ENCODE assay signal across 8 cellular contexts in genomic region chr7:96321670-96322372, GRCh38. TPM values are rescaled to one million over a fixed set of nuclear protein-coding genes. Genes with fewer than 3 reads are reported as not detected.
A peak's percentile ranks its signal among the peaks of the same experiment; 100 is the strongest.
DNase-seq lines count a peak whose midpoint lies in the region; ATAC-seq and TF ChIP-seq lines count a peak whose summit lies in the region.

TSS of gene SLC25A13 (minus strand) at chr7:96322098. CDS start at chr7:96321956, 142 bp downstream.

- peaks cover 19 to 44% (median 30%) of the 10 kb centered on the region in 4 donors for H3K4me1 ChIP-seq in stomach

- whole genome bisulfite sequencing in stomach, 5 donors = 0 to 1% (median 0%) methylated on average over 13 to 66 of the region's 66 CpGs

- H3K27ac ChIP-seq in stomach = peak within 1 kb of the TSS; percentile 97 to 99 (median 98)

- TF ChIP-seq EP300 in Ishikawa (IDR thresholded peaks at IDR 0.05; ENCODE audit: borderline replicate concordance) = peak; percentile 43
- TF ChIP-seq EP300 in stomach (IDR thresholded peaks at IDR 0.05) = no peak

- no peaks in the 10 kb centered on the region for H3K36me3 ChIP-seq in stomach

- H3K9me3 ChIP-seq in stomach = no peaks in the 10 kb centered on the region

- H3K27me3 Mint-ChIP-seq in activated T-helper 2 cell treated with anti-CD3 and anti-CD28 coated beads, Interferon-gamma antibody, Interleukin-2, Interleukin-4, amounts not matched to agents 10 μg/mL and 5 μg/mL and 100 μg/mL, durations not matched to agents 14 hours and 24 hours and 36 hours (ENCODE audit: low read depth) = no peaks in the 10 kb centered on the region
- H3K27me3 Mint-ChIP-seq in nephron (ENCODE audit: low read depth) = peaks cover 4% of the 10 kb centered on the region

- no peak for TF ChIP-seq CTCF in fibroblast of pulmonary artery (IDR thresholded peaks at IDR 0.05; ENCODE audit: low read length, missing control alignments)
- TF ChIP-seq CTCF in nephron (IDR thresholded peaks at IDR 0.05; ENCODE audit: unreplicated experiment in 3 of 3) = no peak
- TF ChIP-seq CTCF in stomach (IDR thresholded peaks at IDR 0.05) = no peak

- H3K4me1 Mint-ChIP-seq in activated T-helper 2 cell treated with anti-CD3 and anti-CD28 coated beads, Interferon-gamma antibody, Interleukin-2, Interleukin-4, amounts not matched to agents 10 μg/mL and 5 μg/mL and 100 μg/mL, durations not matched to agents 14 hours and 24 hours and 36 hours (ENCODE audit: low read depth) = peaks cover 35% of the 10 kb centered on the region
- H3K4me1 Mint-ChIP-seq in nephron = peaks cover 10% of the 10 kb centered on the region

- no peaks in the 10 kb centered on the region for H3K27me3 ChIP-seq in stomach

- intact Hi-C loops in activated T-helper 2 cell treated with anti-CD3 and anti-CD28 coated beads, Interferon-gamma antibody, Interleukin-2, Interleukin-4, amounts not matched to agents 10 μg/mL and 5 μg/mL and 100 μg/mL, durations not matched to agents 14 hours and 24 hours and 36 hours (cut with micrococcal nuclease) = loop anchor here (1.0 to 10.0 kb wide), 5 partner anchors 90 to 813 kb away; no protein-coding TSS in a partner anchor
- intact Hi-C loops in stomach (cut with DNase I; ENCODE audit: low total_unique reads) = no loop called here

- peaks cover 10% of the 10 kb centered on the region for H3K36me3 Mint-ChIP-seq in activated T-helper 2 cell treated with anti-CD3 and anti-CD28 coated beads, Interferon-gamma antibody, Interleukin-2, Interleukin-4, amounts not matched to agents 10 μg/mL and 5 μg/mL and 100 μg/mL, durations not matched to agents 14 hours and 24 hours and 36 hours (ENCODE audit: low read depth)
- no peaks in the 10 kb centered on the region for H3K36me3 Mint-ChIP-seq in nephron (ENCODE audit: low read depth)

- TF ChIP-seq RAD21 in Ishikawa (IDR thresholded peaks at IDR 0.05; ENCODE audit: low read depth) = peak; percentile 19; the same call in 1 of the 2 replicates

- H3K4me3 ChIP-seq in fibroblast of pulmonary artery (replicated peaks; ENCODE audit: low read depth, low read length) = peak within 1 kb of the TSS; percentile 82
- peak within 1 kb of the TSS; percentile 77 to 96 (median 88) for H3K4me3 ChIP-seq in stomach

- H3K9me3 Mint-ChIP-seq in activated T-helper 2 cell treated with anti-CD3 and anti-CD28 coated beads, Interferon-gamma antibody, Interleukin-2, Interleukin-4, amounts not matched to agents 10 μg/mL and 5 μg/mL and 100 μg/mL, durations not matched to agents 14 hours and 24 hours and 36 hours = no peaks in the 10 kb centered on the region
- no peaks in the 10 kb centered on the region for H3K9me3 Mint-ChIP-seq in nephron

- peak; percentile 79 for ATAC-seq in GM21576 (IDR thresholded peaks at IDR 0.05; ENCODE audit: unreplicated experiment)

- peak within 1 kb of the TSS; percentile 98 for H3K27ac Mint-ChIP-seq in activated T-helper 2 cell treated with anti-CD3 and anti-CD28 coated beads, Interferon-gamma antibody, Interleukin-2, Interleukin-4, amounts not matched to agents 10 μg/mL and 5 μg/mL and 100 μg/mL, durations not matched to agents 14 hours and 24 hours and 36 hours
- H3K27ac Mint-ChIP-seq in nephron = peak within 1 kb of the TSS; percentile 94 to 98 (median 96)

- H3K4me3 Mint-ChIP-seq in activated T-helper 2 cell treated with anti-CD3 and anti-CD28 coated beads, Interferon-gamma antibody, Interleukin-2, Interleukin-4, amounts not matched to agents 10 μg/mL and 5 μg/mL and 100 μg/mL, durations not matched to agents 14 hours and 24 hours and 36 hours (ENCODE audit: low read depth) = peak within 1 kb of the TSS; percentile 92
- peak within 1 kb of the TSS; percentile 92 to 98 (median 95) for H3K4me3 Mint-ChIP-seq in nephron

- peak in 1 of 4 donors; percentile 56 for TF ChIP-seq POLR2A in stomach (IDR thresholded peaks at IDR 0.05)

- DNase-seq in DMS79 (lab: John Stamatoyannopoulos, UW) (peak; percentile 39), RPMI8226 (peak; percentile 91), fibroblast of pulmonary artery (ENCODE audit: low read depth) (peak; percentile 86), stomach (peak; percentile 94)
- DNase-seq in activated T-helper 2 cell treated with anti-CD3 and anti-CD28 coated beads, Interferon-gamma antibody, Interleukin-2, Interleukin-4, amounts not matched to agents 10 μg/mL and 5 μg/mL and 100 μg/mL, durations not matched to agents 14 hours and 24 hours and 36 hours (ENCODE audit: low spot score) = peak; percentile 63

TF ChIP-seq in Ishikawa, 13 proteins besides CTCF, POLR2A, EP300 and RAD21:
- peak; percentile 99 for TF ChIP-seq USF1 (IDR thresholded peaks at IDR 0.05)
- TF ChIP-seq CREB1 (IDR thresholded peaks at IDR 0.05; ENCODE audit: low read depth) = no peak
- TF ChIP-seq REST (IDR thresholded peaks at IDR 0.05; ENCODE audit: low read depth) = peak; percentile 92
- 0 out of 2 replicates have a peak, but pooled peaks have one; percentile 20 for TF ChIP-seq NFIC (IDR thresholded peaks at IDR 0.05)
- peak; percentile 59 for TF ChIP-seq TAF1 (IDR thresholded peaks at IDR 0.05; ENCODE audit: low read depth)
- peak; percentile 36; the same call in 1 of the 2 replicates for TF ChIP-seq TEAD4 (IDR thresholded peaks at IDR 0.05)
- no peak for TF ChIP-seq FOXM1 (IDR thresholded peaks at IDR 0.05; ENCODE audit: borderline replicate concordance, low read depth)
- TF ChIP-seq ZBTB7A (IDR thresholded peaks at IDR 0.05; ENCODE audit: low read depth) = peak; percentile 63; the same call in 1 of the 2 replicates
- TF ChIP-seq TCF12 (IDR thresholded peaks at IDR 0.05; ENCODE audit: low read depth) = no peak; the same call in 1 of the 2 replicates
- peak; percentile 55 for TF ChIP-seq EGR1 (IDR thresholded peaks at IDR 0.05)
- peak; percentile 97 for TF ChIP-seq MAX (IDR thresholded peaks at IDR 0.05)
- no peak for TF ChIP-seq CEBPB (IDR thresholded peaks at IDR 0.05)
- TF ChIP-seq YY1 (IDR thresholded peaks at IDR 0.05; ENCODE audit: low read depth) = peak; percentile 54; the same call in 1 of the 2 replicates

RNA-seq across cellular contexts. Expression of gene SLC25A13, which starts in this region (rescaled TPM):
- total RNA-seq in activated T-helper 2 cell treated with anti-CD3 and anti-CD28 coated beads, Interferon-gamma antibody, Interleukin-2, Interleukin-4, amounts not matched to agents 10 μg/mL and 5 μg/mL and 100 μg/mL, durations not matched to agents 14 hours and 24 hours and 36 hours = 28.8 and 35.4 TPM in 2 replicates
- 10 to 100 TPM in 4 of 5 donors, 1 to 10 TPM in 1; 4.1 to 72.0 (median 47.1) TPM for total RNA-seq in stomach
- 10 to 100 TPM in 1 of 3 donors, 1 to 10 TPM in 2; 7.1 to 11.9 (median 9.4) TPM for polyA plus RNA-seq in stomach

Comparison
In these comparisons a context has a peak if more than half of its experiments do, and no peak if none do; other contexts are left out.
1. Peak in every context shown above with its lines: DNase-seq, ATAC-seq, H3K4me3 ChIP-seq and H3K27ac ChIP-seq.
2. DNase-seq: peak in every context shown above with its lines; median percentile 94 in stomach; 91 in RPMI8226; 86 in fibroblast of pulmonary artery; 63 in activated T-helper 2 cell treated with anti-CD3 and anti-CD28 coated beads, Interferon-gamma antibody, Interleukin-2, Interleukin-4, amounts not matched to agents 10 μg/mL and 5 μg/mL and 100 μg/mL, durations not matched to agents 14 hours and 24 hours and 36 hours; 39 in DMS79.